Comparison of ENCODE assay signal across 9 cellular contexts in the genomic region with DNA sequence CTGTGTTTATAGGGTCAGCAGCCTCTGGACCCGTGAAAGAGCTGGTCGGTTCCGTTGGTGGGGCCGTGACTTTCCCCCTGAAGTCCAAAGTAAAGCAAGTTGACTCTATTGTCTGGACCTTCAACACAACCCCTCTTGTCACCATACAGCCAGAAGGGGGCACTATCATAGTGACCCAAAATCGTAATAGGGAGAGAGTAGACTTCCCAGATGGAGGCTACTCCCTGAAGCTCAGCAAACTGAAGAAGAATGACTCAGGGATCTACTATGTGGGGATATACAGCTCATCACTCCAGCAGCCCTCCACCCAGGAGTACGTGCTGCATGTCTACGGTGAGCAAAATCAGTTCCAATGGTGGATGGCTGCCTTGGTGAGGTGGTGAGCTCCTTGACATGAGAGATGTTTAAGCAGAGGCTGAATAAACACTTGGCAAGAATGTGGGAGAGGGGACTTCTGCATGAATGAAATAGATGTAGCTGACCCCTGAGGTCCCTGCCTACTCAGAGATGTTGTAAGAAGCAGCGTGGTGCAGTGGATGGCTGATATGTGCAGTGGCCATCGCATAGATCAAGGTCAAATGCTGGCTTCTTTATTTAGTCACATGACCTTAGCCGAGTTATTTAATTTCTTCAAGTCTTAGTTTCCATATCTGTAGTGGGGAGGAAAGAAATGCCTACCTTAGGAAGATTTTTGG. TPM values are rescaled to one million over a fixed set of nuclear protein-coding genes. Genes with fewer than 3 reads are reported as not detected.
DNase-seq lines count a peak whose midpoint lies in the region; ATAC-seq, FAIRE-seq and TF ChIP-seq lines count a peak whose summit lies in the region.
"Had no signal": no experiment of that assay in that cellular context is flagged by ENCODE, and none has a peak within 500 bp of the region (broad histone marks: within the 10 kb centered on the region; RNA-seq: fewer than 3 reads in every experiment).

No MANE protein-coding gene starts in this region.

- H2BK15ac ChIP-seq in mesendoderm (replicated peaks; ENCODE audit: low read depth) = no peak overlapping the region

- H3K27me3 Mint-ChIP-seq in activated naive CD8-positive, alpha-beta T cell treated with anti-CD3 and anti-CD28 coated beads, Interleukin-2, amount 50 U/mL, for 24 hours = no peaks in the 10 kb centered on the region

- H3K79me2 ChIP-seq in mesendoderm (ENCODE audit: control insufficient read depth, insufficient read depth, low read length) = no peaks in the 10 kb centered on the region

- peak overlapping the region; percentile 74 for H3K27ac Mint-ChIP-seq in activated naive CD8-positive, alpha-beta T cell treated with anti-CD3 and anti-CD28 coated beads, Interleukin-2, amount 50 U/mL, for 24 hours

- H3K4me3 ChIP-seq in GM12864 (ENCODE audit: low read depth, low read length) (no peak overlapping the region), mesendoderm (ENCODE audit: low read length) (no peak overlapping the region), kidney (ENCODE audit: low read length in 2 of 2) (no peak overlapping the region)
- H3K4me3 ChIP-seq: upper lobe of left lung had no signal

- no peak overlapping the region for H2BK120ac ChIP-seq in mesendoderm (ENCODE audit: low read depth, low read length)

- H3K18ac ChIP-seq in mesendoderm (ENCODE audit: low read length) = no peak overlapping the region

- H3K9ac ChIP-seq in mesendoderm (ENCODE audit: low read length) (no peak overlapping the region), kidney (ENCODE audit: low read length in 2 of 2) (no peak overlapping the region)

- H3K23ac ChIP-seq in mesendoderm (ENCODE audit: low read length) = no peak overlapping the region

- H4K5ac ChIP-seq in mesendoderm (ENCODE audit: low read length) = no peak overlapping the region

- H3K4me1 Mint-ChIP-seq in activated naive CD8-positive, alpha-beta T cell treated with anti-CD3 and anti-CD28 coated beads, Interleukin-2, amount 50 U/mL, for 24 hours = peaks cover 96% of the 10 kb centered on the region

- H3K4me1 ChIP-seq in mesendoderm (ENCODE audit: control insufficient read depth, low read depth, low read length) = no peaks in the 10 kb centered on the region
- H3K4me1 ChIP-seq in kidney (ENCODE audit: control insufficient read depth in 1 of 2, insufficient read depth in 1 of 2, low read depth in 1 of 2, low read length in 2 of 2) = no peaks in the 10 kb centered on the region

- H2BK5ac ChIP-seq in mesendoderm (ENCODE audit: low read length) = no peak overlapping the region

- DNase-seq in GM12864 (ENCODE audit: low read depth) = no peak
- DNase-seq in KBM-7 = peak; percentile 17
- no peak for DNase-seq in activated naive CD8-positive, alpha-beta T cell treated with anti-CD3 and anti-CD28 coated beads, Interleukin-2, amount 50 U/mL, for 24 hours
- peak; percentile 69 for DNase-seq in mesendoderm
- DNase-seq in DMS153 treated with DMSO at 0.1 percent for 48 hours (lab: John Stamatoyannopoulos, UW; ENCODE audit: unreplicated experiment) = no peak
- DNase-seq in kidney = no peak
- DNase-seq: mesenchymal stem cell, upper lobe of left lung had no signal

- no peaks in the 10 kb centered on the region for H3K36me3 ChIP-seq in mesendoderm (ENCODE audit: control insufficient read depth, insufficient read depth, low read length)
- H3K36me3 ChIP-seq in kidney (ENCODE audit: control insufficient read depth in 1 of 2, insufficient read depth in 2 of 2, low read length in 2 of 2) = no peaks in the 10 kb centered on the region
- H3K36me3 ChIP-seq: upper lobe of left lung had no signal

- TF ChIP-seq CTCF in GM12864 (IDR thresholded peaks at IDR 0.05; ENCODE audit: low read depth, low read length, missing control alignments) (peak; percentile 47), kidney (IDR thresholded peaks at IDR 0.05; ENCODE audit: borderline replicate concordance, extremely low read depth, insufficient read depth) (no peak)

- in situ Hi-C loops in KBM-7 (cut with MboI; ENCODE audit: low pct_unique_long_range_greater_than_20kb, low sequenced_read_pairs) = no loop called here

- no peak overlapping the region for H3K4me3 Mint-ChIP-seq in activated naive CD8-positive, alpha-beta T cell treated with anti-CD3 and anti-CD28 coated beads, Interleukin-2, amount 50 U/mL, for 24 hours

- no peaks in the 10 kb centered on the region for H3K9me3 ChIP-seq in kidney (ENCODE audit: control insufficient read depth in 1 of 2, low read length in 2 of 2)
- H3K9me3 ChIP-seq: upper lobe of left lung had no signal

- H3K56ac ChIP-seq in mesendoderm (ENCODE audit: low read length) = peak overlapping the region; percentile 36

- H3K27ac ChIP-seq in mesendoderm (ENCODE audit: low read depth, low read length) = no peak overlapping the region
- no peak overlapping the region for H3K27ac ChIP-seq in kidney (ENCODE audit: low read depth in 2 of 2, low read length in 2 of 2)
- H3K27ac ChIP-seq: upper lobe of left lung had no signal

- intact Hi-C loops in kidney (cut with DNase I) = no loop called here

- no peak overlapping the region for H3K4me2 ChIP-seq in mesendoderm (ENCODE audit: low read length)

- no peak overlapping the region for H3K4ac ChIP-seq in mesendoderm (ENCODE audit: low read depth, low read length)

- no peaks in the 10 kb centered on the region for H3K9me3 Mint-ChIP-seq in activated naive CD8-positive, alpha-beta T cell treated with anti-CD3 and anti-CD28 coated beads, Interleukin-2, amount 50 U/mL, for 24 hours

- no peaks in the 10 kb centered on the region for H3K79me1 ChIP-seq in mesendoderm (ENCODE audit: low read length)

- no CpG with 5 or more reads among the region's 10 CpGs for WGBS in mesendoderm (ENCODE audit: extremely low coverage, insufficient coverage, low lambda C conversion rate)

- no peaks in the 10 kb centered on the region for H3K27me3 ChIP-seq in mesendoderm (ENCODE audit: insufficient read depth, low read length, poor library complexity)
- H3K27me3 ChIP-seq: upper lobe of left lung had no signal

- FAIRE-seq in kidney (lab: Jason Lieb, UNC) = no peak

- no peak overlapping the region for H2AK5ac ChIP-seq in mesendoderm (ENCODE audit: low read length)

- H4K8ac ChIP-seq in mesendoderm (ENCODE audit: low read depth, low read length) = no peak overlapping the region

- peaks cover 90% of the 10 kb centered on the region for H3K36me3 Mint-ChIP-seq in activated naive CD8-positive, alpha-beta T cell treated with anti-CD3 and anti-CD28 coated beads, Interleukin-2, amount 50 U/mL, for 24 hours (ENCODE audit: low read depth)

- ATAC-seq in activated naive CD8-positive, alpha-beta T cell treated with anti-CD3 and anti-CD28 coated beads, Interleukin-2, amount 50 U/mL, for 24 hours = no peak
- no peak for ATAC-seq in HG03460 (IDR thresholded peaks at IDR 0.05; ENCODE audit: unreplicated experiment)

RNA-seq across cellular contexts. Expression of a gene that starts 9.3 kb away (rescaled TPM):
- polyA plus RNA-seq in mesendoderm (2013, experiment 1 of 2) = 0.06 TPM
- polyA plus RNA-seq in mesendoderm (2013, experiment 2 of 2) = 0.07 TPM
- total RNA-seq in kidney = 13.9 TPM
- polyA plus RNA-seq in kidney (ENCODE audit: insufficient read depth, low read depth, low replicate concordance) = 0.65 TPM

RNA-seq across cellular contexts. Expression of a gene that starts 36.7 kb away (rescaled TPM):
- polyA plus RNA-seq in mesendoderm (2013, experiment 1 of 2) = 2.5 TPM
- polyA plus RNA-seq in mesendoderm (2013, experiment 2 of 2) = 2.7 TPM
- total RNA-seq in kidney = 20.5 TPM
- polyA plus RNA-seq in kidney (ENCODE audit: insufficient read depth, low read depth, low replicate concordance) = 3.2 TPM

RNA-seq across cellular contexts. Expression of a gene that starts 47.6 kb away (rescaled TPM):
- 0.07 TPM for polyA plus RNA-seq in mesendoderm (2013, experiment 1 of 2)
- polyA plus RNA-seq in mesendoderm (2013, experiment 2 of 2) = 0.03 TPM
- 3.5 TPM for total RNA-seq in kidney
- 0.41 TPM for polyA plus RNA-seq in kidney (ENCODE audit: insufficient read depth, low read depth, low replicate concordance)

Comparison
In these comparisons a context has a peak if more than half of its experiments do, and no peak if none do; other contexts are left out.
1. DNase-seq: peak in KBM-7 (single experiment) and mesendoderm (single experiment); none in GM12864 (single experiment), activated naive CD8-positive, alpha-beta T cell treated with anti-CD3 and anti-CD28 coated beads, Interleukin-2, amount 50 U/mL, for 24 hours (single experiment), DMS153 treated with DMSO at 0.1 percent for 48 hours (single experiment) and kidney (single experiment).